Comparison of ENCODE assay signal across 7 cellular contexts in the genomic region with DNA sequence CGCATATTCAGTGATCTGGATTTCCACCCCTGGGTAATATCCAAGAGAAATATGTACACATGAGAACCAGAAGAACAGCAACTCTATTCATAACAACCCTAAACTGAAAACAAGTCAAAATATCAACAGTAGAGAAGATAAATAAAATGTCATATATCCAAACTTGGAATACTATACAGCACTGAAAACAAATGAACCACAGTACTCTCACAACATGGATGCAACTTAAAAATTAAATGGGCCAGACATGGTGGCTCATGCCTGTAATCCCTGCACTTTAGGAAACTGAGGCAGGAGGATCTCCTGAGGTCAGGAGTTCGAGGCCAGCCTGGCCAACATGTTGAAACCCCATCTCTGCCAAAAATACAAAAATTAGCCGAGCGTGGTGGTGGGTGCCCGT.
"Had no signal": no experiment of that assay in that cellular context is flagged by ENCODE, and none has a peak within 500 bp of the region (broad histone marks: within the 10 kb centered on the region; RNA-seq: fewer than 3 reads in every experiment).

No MANE protein-coding gene starts in this region.

- H3K9ac ChIP-seq: KMS-11 had no signal

- H3K4me1 Mint-ChIP-seq: IgD-negative memory B cell had no signal

- H3K4me2 ChIP-seq: KMS-11 had no signal

- H3K27ac Mint-ChIP-seq: IgD-negative memory B cell had no signal

- DNase-seq: IMR-90, KBM-7, KG1 had no signal

- H3K27ac ChIP-seq: HL-60, KMS-11 had no signal

- H3K4me3 Mint-ChIP-seq: IgD-negative memory B cell had no signal

- FAIRE-seq: HTR-8/SVneo had no signal
